14 cellular contexts compared by ENCODE assay signal in the genomic region with DNA sequence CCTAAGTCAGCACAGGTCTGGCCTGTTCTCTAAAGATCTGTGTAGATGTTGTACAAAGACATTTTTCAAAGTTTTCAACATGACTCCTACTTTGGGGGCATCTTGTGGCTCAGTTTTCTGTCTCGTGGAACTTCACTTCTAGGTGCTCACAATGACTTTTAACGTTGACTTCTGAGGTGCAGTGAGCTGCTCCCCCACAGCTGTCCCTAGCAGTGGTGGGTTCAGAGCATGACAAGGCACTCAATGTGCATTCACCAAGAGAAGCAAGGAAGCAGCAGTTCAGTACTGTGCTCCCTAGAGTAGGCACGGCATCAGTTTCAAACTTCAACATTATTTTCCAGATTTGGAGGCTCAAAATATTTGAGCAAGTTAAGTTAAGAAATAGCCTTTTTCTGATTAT. TPM values are rescaled to one million over a fixed set of nuclear protein-coding genes. Genes with fewer than 3 reads are reported as not detected.
DNase-seq lines count a peak whose midpoint lies in the region; ATAC-seq and TF ChIP-seq lines count a peak whose summit lies in the region.
"Had no signal": no experiment of that assay in that cellular context is flagged by ENCODE, and none has a peak within 500 bp of the region (broad histone marks: within the 10 kb centered on the region; RNA-seq: fewer than 3 reads in every experiment).

No MANE protein-coding gene starts in this region.

- peak; percentile 39 for DNase-seq in activated CD4-positive, alpha-beta T cell treated with anti-CD3 and anti-CD28 coated beads for 48 hours
- DNase-seq in activated CD4-positive, alpha-beta T cell treated with anti-CD3 and anti-CD28 coated beads for 4 hours = no peak
- no peak for DNase-seq in activated CD8-positive, alpha-beta T cell treated with anti-CD3 and anti-CD28 coated beads, Interleukin-2, amount 10 ng/mL, durations not matched to agents 7 days and 5 days
- no peak for DNase-seq in osteocyte (ENCODE audit: extremely low spot score, unreplicated experiment)
- no peak for DNase-seq in aorta
- DNase-seq in G401 (ENCODE audit: low spot score) = no peak
- no peak for DNase-seq in NCI-H2171 (lab: John Stamatoyannopoulos, UW)
- DNase-seq: Caco-2, NCI-H1694 treated with DMSO at 0.1 percent for 48 hours, NCI-H69, substantia nigra had no signal

- no peaks in the 10 kb centered on the region for H3K9me3 ChIP-seq in aorta (ENCODE audit: control insufficient read depth, low read length)
- H3K9me3 ChIP-seq: Caco-2 had no signal

- CTCF ChIA-PET in activated CD8-positive, alpha-beta T cell treated with anti-CD3 and anti-CD28 coated beads, Interleukin-2, amount 10 ng/mL, durations not matched to agents 7 days and 5 days (lab: Charles Lee) = interaction anchor here (1.0 to 1.1 kb wide), 2 partner anchors 10 to 17 kb away, joined by 3 to 4 read pairs; no protein-coding TSS in a partner anchor

- no peaks in the 10 kb centered on the region for H3K27me3 Mint-ChIP-seq in activated CD8-positive, alpha-beta T cell treated with anti-CD3 and anti-CD28 coated beads, Interleukin-2, amount 10 ng/mL, durations not matched to agents 7 days and 5 days (ENCODE audit: low read depth)
- no peaks in the 10 kb centered on the region for H3K27me3 Mint-ChIP-seq in osteocyte (ENCODE audit: unreplicated experiment)

- POLR2A ChIA-PET in activated CD8-positive, alpha-beta T cell treated with anti-CD3 and anti-CD28 coated beads, Interleukin-2, amount 10 ng/mL, durations not matched to agents 7 days and 5 days (lab: Charles Lee) = no interaction called here

- intact Hi-C loops in aorta (cut with DNase I) = loop anchor here (5.0 to 10.0 kb wide), 2 partner anchors 39 to 121 kb away; partner anchors contain the start of gene TNFAIP8 (in 1 of the 2)

- H3K27me3 ChIP-seq in aorta (ENCODE audit: control insufficient read depth in 1 of 2, insufficient read depth in 2 of 2, low read length in 1 of 2) = no peaks in the 10 kb centered on the region
- H3K27me3 ChIP-seq: neural progenitor cell had no signal

- 96 to 98% methylated on average over 3 of the region's 3 CpGs for WGBS in aorta, 2 donors

- H3K4me3 Mint-ChIP-seq in activated CD8-positive, alpha-beta T cell treated with anti-CD3 and anti-CD28 coated beads, Interleukin-2, amount 10 ng/mL, durations not matched to agents 7 days and 5 days = no peak overlapping the region
- no peak overlapping the region for H3K4me3 Mint-ChIP-seq in osteocyte (ENCODE audit: unreplicated experiment)
- H3K4me3 Mint-ChIP-seq: neural progenitor cell had no signal

- peaks cover 0 to 5% of the 10 kb centered on the region in 2 donors for H3K36me3 ChIP-seq in aorta (ENCODE audit: control insufficient read depth in 1 of 2, insufficient read depth in 2 of 2, low read length in 1 of 2)
- H3K36me3 ChIP-seq: neural progenitor cell had no signal

- in situ Hi-C loops in G401 (cut with HindIII; ENCODE audit: low sequenced_read_pairs) = no loop called here

- no peaks in the 10 kb centered on the region for H3K4me1 ChIP-seq in aorta (ENCODE audit: control insufficient read depth in 1 of 2, insufficient read depth in 2 of 2, low read length in 2 of 2)
- H3K4me1 ChIP-seq: neural progenitor cell had no signal

- peak; percentile 22 for ATAC-seq in GM21825 (IDR thresholded peaks at IDR 0.05; ENCODE audit: unreplicated experiment)
- ATAC-seq in activated CD8-positive, alpha-beta T cell treated with anti-CD3 and anti-CD28 coated beads, Interleukin-2, amount 10 ng/mL, durations not matched to agents 7 days and 5 days = peak; percentile 37
- no peak for ATAC-seq in aorta (ENCODE audit: low FRiP score)

- peak overlapping the region; percentile 83 for H3K27ac Mint-ChIP-seq in activated CD8-positive, alpha-beta T cell treated with anti-CD3 and anti-CD28 coated beads, Interleukin-2, amount 10 ng/mL, durations not matched to agents 7 days and 5 days
- peak overlapping the region; percentile 88 for H3K27ac Mint-ChIP-seq in osteocyte (ENCODE audit: unreplicated experiment)
- H3K27ac Mint-ChIP-seq: neural progenitor cell had no signal

- H3K36me3 Mint-ChIP-seq in activated CD8-positive, alpha-beta T cell treated with anti-CD3 and anti-CD28 coated beads, Interleukin-2, amount 10 ng/mL, durations not matched to agents 7 days and 5 days (ENCODE audit: low read depth) = peaks cover 61% of the 10 kb centered on the region
- peaks cover 5% of the 10 kb centered on the region for H3K36me3 Mint-ChIP-seq in osteocyte (ENCODE audit: unreplicated experiment)

- H3K27ac ChIP-seq in aorta (ENCODE audit: low read depth in 1 of 2, low read length in 2 of 2) = no peak overlapping the region
- H3K27ac ChIP-seq: coronary artery, neural progenitor cell had no signal

- no peak overlapping the region for H3K4me3 ChIP-seq in aorta (ENCODE audit: low read length in 2 of 2)
- H3K4me3 ChIP-seq: coronary artery, neural progenitor cell had no signal

- peaks cover 65% of the 10 kb centered on the region for H3K4me1 Mint-ChIP-seq in activated CD8-positive, alpha-beta T cell treated with anti-CD3 and anti-CD28 coated beads, Interleukin-2, amount 10 ng/mL, durations not matched to agents 7 days and 5 days (ENCODE audit: low read depth)
- peaks cover 56% of the 10 kb centered on the region for H3K4me1 Mint-ChIP-seq in osteocyte (ENCODE audit: unreplicated experiment)
- H3K4me1 Mint-ChIP-seq: neural progenitor cell had no signal

- TF ChIP-seq CTCF in osteocyte (IDR thresholded peaks at IDR 0.05) = no peak

- no peaks in the 10 kb centered on the region for H3K9me3 Mint-ChIP-seq in activated CD8-positive, alpha-beta T cell treated with anti-CD3 and anti-CD28 coated beads, Interleukin-2, amount 10 ng/mL, durations not matched to agents 7 days and 5 days (ENCODE audit: insufficient read depth)
- no peaks in the 10 kb centered on the region for H3K9me3 Mint-ChIP-seq in osteocyte (ENCODE audit: unreplicated experiment)
- H3K9me3 Mint-ChIP-seq: neural progenitor cell had no signal

RNA-seq across cellular contexts. Expression of gene TNFAIP8, which starts 40.4 kb away (rescaled TPM):
- total RNA-seq in activated CD8-positive, alpha-beta T cell treated with anti-CD3 and anti-CD28 coated beads, Interleukin-2, amount 10 ng/mL, durations not matched to agents 7 days and 5 days = 100 to 1,000 TPM; 123 to 127 TPM
- 13.3 and 14.0 TPM in 2 replicates for total RNA-seq in osteocyte
- 10 to 100 TPM; 17.8 to 26.9 TPM for total RNA-seq in aorta
- 10 to 100 TPM; 13.7 to 32.2 TPM for polyA plus RNA-seq in aorta
- 22.6 and 39.4 TPM in 2 replicates for total RNA-seq in G401 (2014; rRNA removed; shearing (Covaris generic))

RNA-seq across cellular contexts. Expression of gene HSD17B4, which starts 56.0 kb away (rescaled TPM):
- total RNA-seq in activated CD8-positive, alpha-beta T cell treated with anti-CD3 and anti-CD28 coated beads, Interleukin-2, amount 10 ng/mL, durations not matched to agents 7 days and 5 days = 10 to 100 TPM; 68.9 to 78.9 TPM
- 100 and 127 TPM in 2 replicates for total RNA-seq in osteocyte
- 100 to 1,000 TPM; 138 to 157 TPM for total RNA-seq in aorta
- polyA plus RNA-seq in aorta = 100 to 1,000 TPM; 170 to 172 TPM
- 175 and 203 TPM in 2 replicates for total RNA-seq in G401 (2014; rRNA removed; shearing (Covaris generic))
